In genomic region chr1:29230553-29231378, GRCh38 we compare ENCODE assay signal across 8 cellular contexts. TPM values are rescaled to one million over a fixed set of nuclear protein-coding genes. Genes with fewer than 3 reads are reported as not detected.
A peak's percentile ranks its signal among the peaks of the same experiment; 100 is the strongest.
DNase-seq lines count a peak whose midpoint lies in the region; ATAC-seq and TF ChIP-seq lines count a peak whose summit lies in the region.

Gene MECR, minus strand, starts transcription at chr1:29230934. Its CDS starts 28 bp downstream, at chr1:29230906.

- H3K9me3 Mint-ChIP-seq in type B pancreatic cell = no peaks in the 10 kb centered on the region

- DNase-seq in NCI-H1105 (lab: John Stamatoyannopoulos, UW) (peak; percentile 90), T follicular helper cell (ENCODE audit: low read depth) (peak; percentile 87), adipocyte (ENCODE audit: low read depth) (peak; percentile 96), cardiac septum (ENCODE audit: low spot score) (peak; percentile 97), posterior cingulate gyrus (peak; percentile 92 to 99 (median 96)), type B pancreatic cell (ENCODE audit: extremely low spot score, unreplicated experiment) (peak; percentile 98)

- intact Hi-C loops in cardiac septum (cut with DNase I) (loop anchor here (10.0 kb wide), 3 partner anchors 224 to 884 kb away; no protein-coding TSS in a partner anchor), posterior cingulate gyrus (cut with DNase I) (loop anchor here (10.0 kb wide), 1 partner anchor 1544 kb away; no protein-coding TSS in a partner anchor)

- H3K27ac Mint-ChIP-seq in type B pancreatic cell = peak within 1 kb of the TSS; percentile 95

- H3K4me3 Mint-ChIP-seq in type B pancreatic cell = peak within 1 kb of the TSS; percentile 93

- peaks cover 19% of the 10 kb centered on the region for H3K27me3 Mint-ChIP-seq in type B pancreatic cell

- H3K27me3 ChIP-seq in adipocyte (replicated peaks; ENCODE audit: control insufficient read depth, insufficient read depth, low read length) = no peaks in the 10 kb centered on the region

- ATAC-seq in HG02610 (IDR thresholded peaks at IDR 0.05; ENCODE audit: unreplicated experiment) = peak; percentile 88

- no peaks in the 10 kb centered on the region for H3K36me3 ChIP-seq in adipocyte (ENCODE audit: control insufficient read depth, insufficient read depth, low read length, severe bottlenecking)

- no peaks in the 10 kb centered on the region for H3K36me3 Mint-ChIP-seq in type B pancreatic cell

- H3K4me1 ChIP-seq in adipocyte (ENCODE audit: control insufficient read depth, insufficient read depth, low read length) = peaks cover 27% of the 10 kb centered on the region

- peaks cover 14% of the 10 kb centered on the region for H3K4me1 Mint-ChIP-seq in type B pancreatic cell (ENCODE audit: unreplicated experiment)

- no peaks in the 10 kb centered on the region for H3K9me3 ChIP-seq in adipocyte (ENCODE audit: control insufficient read depth, low read length)

- H3K9ac ChIP-seq in adipocyte (ENCODE audit: low read length) = peak within 1 kb of the TSS; percentile 87

- peak within 1 kb of the TSS; percentile 85 for H3K4me3 ChIP-seq in adipocyte (ENCODE audit: low read length)

- TF ChIP-seq CTCF in GM12872 (IDR thresholded peaks at IDR 0.05; ENCODE audit: insufficient read depth, low read depth, low read length) = 0 out of 3 replicates have a peak, but pooled peaks have one; percentile 5
- TF ChIP-seq CTCF in type B pancreatic cell (conservative IDR thresholded peaks at IDR 0.05) = peak; percentile 35

RNA-seq across cellular contexts. Expression of gene MECR, which starts in this region (rescaled TPM):
- total RNA-seq in cardiac septum (29.9 TPM), type B pancreatic cell (ENCODE audit: low replicate concordance) (28.7 and 30.5 TPM in 2 replicates)

Comparison
In these comparisons a context has a peak if more than half of its experiments do, and no peak if none do; other contexts are left out.
1. Peak in every context shown above with its lines: DNase-seq, ATAC-seq and H3K4me3 ChIP-seq.